23 cellular contexts compared by ENCODE assay signal in the genomic region with DNA sequence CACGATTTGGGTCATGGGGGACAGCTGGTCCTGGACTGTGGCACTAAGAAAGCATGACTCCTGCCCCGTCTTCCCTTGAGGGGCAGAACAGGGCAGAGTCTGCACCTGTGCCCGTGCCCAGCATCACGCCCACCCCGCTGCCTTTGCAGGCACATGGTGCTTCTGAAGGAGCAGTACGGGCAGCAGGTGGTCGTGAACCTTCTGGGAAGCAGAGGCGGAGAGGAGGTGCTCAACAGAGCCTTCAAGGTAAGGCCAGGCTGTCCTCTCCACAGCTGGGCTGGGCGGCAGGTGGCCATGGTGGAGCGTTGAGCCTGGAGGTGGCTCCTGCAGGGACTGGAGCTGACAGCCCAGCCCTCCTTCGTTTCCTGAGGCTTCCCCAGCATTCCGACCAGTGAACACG.
DNase-seq lines count a peak whose midpoint lies in the region; ATAC-seq and TF ChIP-seq lines count a peak whose summit lies in the region.
"Had no signal": no experiment of that assay in that cellular context is flagged by ENCODE, and none has a peak within 500 bp of the region (broad histone marks: within the 10 kb centered on the region; RNA-seq: fewer than 3 reads in every experiment).

No MANE protein-coding gene starts in this region.

- no peak overlapping the region for H3K4me3 ChIP-seq in coronary artery
- no peak overlapping the region for H3K4me3 ChIP-seq in sigmoid colon
- no peak overlapping the region for H3K4me3 ChIP-seq in A673 (ENCODE audit: low read depth, low read length, poor library complexity, severe bottlenecking)
- H3K4me3 ChIP-seq: BLaER1, SJCRH30, vagina had no signal

- H3K4me3 Mint-ChIP-seq in CD14-positive monocyte (no peak overlapping the region), HFFc6 (no peak overlapping the region)
- peak overlapping the region in 1 of 2 donors; percentile 33 for H3K4me3 Mint-ChIP-seq in effector memory CD8-positive, alpha-beta T cell
- H3K4me3 Mint-ChIP-seq: activated T-helper 17 cell treated with anti-CD3 and anti-CD28 coated beads, Interleukin-2, amount 50 U/mL, for 72 hours; endodermal cell; T-helper 2 cell treated with Interferon-gamma antibody and Interleukin-4, amounts not matched to agents 5 μg/mL and 100 μg/mL, for 36 hours had no signal

- CTCF ChIA-PET in A673 (lab: Charles Lee): no interaction called here

- ATAC-seq in HG02981 (IDR thresholded peaks at IDR 0.05; ENCODE audit: unreplicated experiment): no peak
- ATAC-seq in effector memory CD8-positive, alpha-beta T cell (replicated peaks): no peak
- ATAC-seq: activated T-helper 17 cell treated with anti-CD3 and anti-CD28 coated beads, Interleukin-2, amount 50 U/mL, for 72 hours; stimulated activated naive CD8-positive, alpha-beta T cell treated with anti-CD3 and anti-CD28 coated beads, Interleukin-15, Interleukin-2, amounts not matched to agents 100 U/mL and 50 U/mL, for 24 hours had no signal

- H3K9me3 Mint-ChIP-seq in CD14-positive monocyte (peaks cover 0 to 9% (median 4%) of the 10 kb centered on the region in 7 donors), HFFc6 (no peaks in the 10 kb centered on the region)
- no peaks in the 10 kb centered on the region for H3K9me3 Mint-ChIP-seq in effector memory CD8-positive, alpha-beta T cell
- H3K9me3 Mint-ChIP-seq: activated T-helper 17 cell treated with anti-CD3 and anti-CD28 coated beads, Interleukin-2, amount 50 U/mL, for 72 hours; endodermal cell; T-helper 2 cell treated with Interferon-gamma antibody and Interleukin-4, amounts not matched to agents 5 μg/mL and 100 μg/mL, for 36 hours had no signal

- peaks cover 0 to 10% (median 4%) of the 10 kb centered on the region in 4 donors for H3K36me3 ChIP-seq in sigmoid colon
- H3K36me3 ChIP-seq in A673 (ENCODE audit: insufficient read depth, low read length, poor library complexity, severe bottlenecking): peaks cover 6% of the 10 kb centered on the region
- H3K36me3 ChIP-seq: vagina had no signal

- TF ChIP-seq CTCF in CD14-positive monocyte (IDR thresholded peaks at IDR 0.05): no peak
- TF ChIP-seq CTCF in HFFc6 (IDR thresholded peaks at IDR 0.05): no peak
- TF ChIP-seq CTCF in coronary artery (IDR thresholded peaks at IDR 0.05): no peak
- no peak for TF ChIP-seq CTCF in sigmoid colon (IDR thresholded peaks at IDR 0.05)
- no peak for TF ChIP-seq CTCF in A673 (conservative IDR thresholded peaks at IDR 0.05; ENCODE audit: low read depth, low read length)

- H3K4me1 Mint-ChIP-seq in CD14-positive monocyte (peaks cover 31% of the 10 kb centered on the region), HFFc6 (ENCODE audit: low read depth) (peaks cover 71% of the 10 kb centered on the region)
- peaks cover 0 to 8% of the 10 kb centered on the region in 2 donors for H3K4me1 Mint-ChIP-seq in effector memory CD8-positive, alpha-beta T cell (ENCODE audit: low read depth in 2 of 2)
- H3K4me1 Mint-ChIP-seq: endodermal cell had no signal

- peak overlapping the region in 5 of 7 donors; percentile 6 to 98 (median 97) for H3K27ac Mint-ChIP-seq in CD14-positive monocyte
- peak overlapping the region; percentile 100 for H3K27ac Mint-ChIP-seq in HFFc6
- peak overlapping the region in 1 of 2 donors; percentile 74 for H3K27ac Mint-ChIP-seq in effector memory CD8-positive, alpha-beta T cell
- H3K27ac Mint-ChIP-seq: endodermal cell; T-helper 2 cell treated with Interferon-gamma antibody and Interleukin-4, amounts not matched to agents 5 μg/mL and 100 μg/mL, for 36 hours had no signal

- H3K27me3 ChIP-seq in sigmoid colon (no peaks in the 10 kb centered on the region), A673 (replicated peaks; ENCODE audit: insufficient read depth, low read depth, low read length, poor library complexity) (no peaks in the 10 kb centered on the region)
- H3K27me3 ChIP-seq: BLaER1, SJCRH30, vagina had no signal

- BruUV-seq in A673 (replicated peaks; lab: Mats Ljungman, UMichigan): no TSS peak

- DNase-seq in CD14-positive monocyte (ENCODE audit: low spot score): no peak
- DNase-seq in HFFc6: no peak
- DNase-seq in coronary artery (ENCODE audit: low spot score): peak; percentile 72
- peak; percentile 53 for DNase-seq in sigmoid colon
- no peak for DNase-seq in effector memory CD8-positive, alpha-beta T cell
- no peak for DNase-seq in A673 (ENCODE audit: low spot score)
- DNase-seq: activated CD4-positive, CD25-positive, alpha-beta regulatory T cell; cerebellar nuclear complex; DMS 273 treated with DMSO at 0.1 percent for 48 hours; endodermal cell; GDM1; midbrain; NCI-H1092; NCI-H2029 treated with DMSO at 0.1 percent for 48 hours; NCI-H524 treated with DMSO at 0.1 percent for 48 hours; SJCRH30; stimulated activated naive CD8-positive, alpha-beta T cell treated with anti-CD3 and anti-CD28 coated beads, Interleukin-15, Interleukin-2, amounts not matched to agents 100 U/mL and 50 U/mL, for 24 hours had no signal

- H3K4me1 ChIP-seq in sigmoid colon (peaks cover 0 to 28% (median 18%) of the 10 kb centered on the region in 4 donors), A673 (ENCODE audit: insufficient read depth, low read length, poor library complexity, severe bottlenecking) (peaks cover 18% of the 10 kb centered on the region)
- H3K4me1 ChIP-seq: SJCRH30 had no signal

- no peak for TF ChIP-seq EP300 in sigmoid colon (IDR thresholded peaks at IDR 0.05)

- POLR2A ChIA-PET in A673 (lab: Charles Lee; ENCODE audit: low non-redundant PET): no interaction called here

- intact Hi-C loops in CD14-positive monocyte (cut with micrococcal nuclease) (loop anchor here (5.0 to 10.0 kb wide), 3 partner anchors 37 to 596 kb away; partner anchors contain the start of gene SYTL3 (in 1 of the 2)), sigmoid colon (cut with DNase I) (no loop called here), A673 (cut with micrococcal nuclease; ENCODE audit: unreplicated experiment) (no loop called here)

- H3K27ac ChIP-seq in coronary artery: peak overlapping the region; percentile 87 to 91
- H3K27ac ChIP-seq in sigmoid colon: peak overlapping the region in 1 of 4 donors; percentile 64
- H3K27ac ChIP-seq in A673 (ENCODE audit: low read depth, low read length, poor library complexity, severe bottlenecking): no peak overlapping the region
- H3K27ac ChIP-seq: KMS-11, SJCRH30 had no signal

- no peaks in the 10 kb centered on the region for H3K9me3 ChIP-seq in sigmoid colon
- H3K9me3 ChIP-seq in A673 (ENCODE audit: low read depth, low read length, poor library complexity, severe bottlenecking): no peaks in the 10 kb centered on the region
- H3K9me3 ChIP-seq: SJCRH30, vagina had no signal

- H3K36me3 Mint-ChIP-seq in CD14-positive monocyte: peaks cover 0 to 4% of the 10 kb centered on the region in 2 donors
- peaks cover 41% of the 10 kb centered on the region for H3K36me3 Mint-ChIP-seq in HFFc6 (ENCODE audit: low read depth)
- peaks cover 8% of the 10 kb centered on the region for H3K36me3 Mint-ChIP-seq in effector memory CD8-positive, alpha-beta T cell (ENCODE audit: insufficient read depth)

- TF ChIP-seq POLR2A in sigmoid colon (IDR thresholded peaks at IDR 0.05): no peak

- 95 to 97% methylated on average over 13 of the region's 13 CpGs for WGBS in sigmoid colon, 2 donors

- peaks cover 0 to 2% (median under 1%) of the 10 kb centered on the region in 3 donors for H3K27me3 Mint-ChIP-seq in CD14-positive monocyte (ENCODE audit: low read depth in 3 of 3)
- H3K27me3 Mint-ChIP-seq in HFFc6 (ENCODE audit: insufficient read depth): no peaks in the 10 kb centered on the region; the same call in 1 of the 2 replicates
- no peaks in the 10 kb centered on the region for H3K27me3 Mint-ChIP-seq in effector memory CD8-positive, alpha-beta T cell
- H3K27me3 Mint-ChIP-seq: activated T-helper 17 cell treated with anti-CD3 and anti-CD28 coated beads, Interleukin-2, amount 50 U/mL, for 72 hours had no signal

Comparison
In these comparisons a context has a peak if more than half of its experiments do, and no peak if none do; other contexts are left out.
1. DNase-seq: peak in coronary artery (single experiment) and sigmoid colon (single experiment); none in CD14-positive monocyte (single experiment), HFFc6 (single experiment), effector memory CD8-positive, alpha-beta T cell (0 of 3) and A673 (single experiment).
2. intact Hi-C loops: an anchor here in CD14-positive monocyte (5.0 to 10.0 kb wide); none called in sigmoid colon and A673.